ENCODE assay signal across 1 cellular context in the genomic region with DNA sequence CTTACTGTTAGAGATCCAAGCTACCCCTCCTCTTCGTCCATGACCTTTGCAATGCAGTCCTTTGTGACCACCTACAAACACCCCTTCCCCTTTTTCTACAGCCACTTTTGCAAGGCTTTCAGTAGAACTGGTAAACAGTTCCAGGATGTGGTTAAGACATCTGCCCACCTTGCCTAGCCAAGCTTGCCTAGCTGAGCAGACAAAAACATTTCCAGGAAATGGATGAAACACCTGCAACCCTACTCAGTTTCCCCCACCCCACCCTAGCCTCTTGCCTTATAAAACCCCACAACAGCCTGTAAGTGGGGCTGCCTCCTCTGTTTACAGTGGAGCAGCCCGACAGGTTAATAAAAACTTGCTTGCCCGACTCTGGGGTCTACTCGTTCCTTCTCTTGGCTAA.
TF ChIP-seq lines count a peak whose summit lies in the region.

No MANE protein-coding gene starts in this region.

TF ChIP-seq in GM23338, 12 proteins besides CTCF, POLR2A, EP300 and RAD21:
- TF ChIP-seq, protein P1, sequence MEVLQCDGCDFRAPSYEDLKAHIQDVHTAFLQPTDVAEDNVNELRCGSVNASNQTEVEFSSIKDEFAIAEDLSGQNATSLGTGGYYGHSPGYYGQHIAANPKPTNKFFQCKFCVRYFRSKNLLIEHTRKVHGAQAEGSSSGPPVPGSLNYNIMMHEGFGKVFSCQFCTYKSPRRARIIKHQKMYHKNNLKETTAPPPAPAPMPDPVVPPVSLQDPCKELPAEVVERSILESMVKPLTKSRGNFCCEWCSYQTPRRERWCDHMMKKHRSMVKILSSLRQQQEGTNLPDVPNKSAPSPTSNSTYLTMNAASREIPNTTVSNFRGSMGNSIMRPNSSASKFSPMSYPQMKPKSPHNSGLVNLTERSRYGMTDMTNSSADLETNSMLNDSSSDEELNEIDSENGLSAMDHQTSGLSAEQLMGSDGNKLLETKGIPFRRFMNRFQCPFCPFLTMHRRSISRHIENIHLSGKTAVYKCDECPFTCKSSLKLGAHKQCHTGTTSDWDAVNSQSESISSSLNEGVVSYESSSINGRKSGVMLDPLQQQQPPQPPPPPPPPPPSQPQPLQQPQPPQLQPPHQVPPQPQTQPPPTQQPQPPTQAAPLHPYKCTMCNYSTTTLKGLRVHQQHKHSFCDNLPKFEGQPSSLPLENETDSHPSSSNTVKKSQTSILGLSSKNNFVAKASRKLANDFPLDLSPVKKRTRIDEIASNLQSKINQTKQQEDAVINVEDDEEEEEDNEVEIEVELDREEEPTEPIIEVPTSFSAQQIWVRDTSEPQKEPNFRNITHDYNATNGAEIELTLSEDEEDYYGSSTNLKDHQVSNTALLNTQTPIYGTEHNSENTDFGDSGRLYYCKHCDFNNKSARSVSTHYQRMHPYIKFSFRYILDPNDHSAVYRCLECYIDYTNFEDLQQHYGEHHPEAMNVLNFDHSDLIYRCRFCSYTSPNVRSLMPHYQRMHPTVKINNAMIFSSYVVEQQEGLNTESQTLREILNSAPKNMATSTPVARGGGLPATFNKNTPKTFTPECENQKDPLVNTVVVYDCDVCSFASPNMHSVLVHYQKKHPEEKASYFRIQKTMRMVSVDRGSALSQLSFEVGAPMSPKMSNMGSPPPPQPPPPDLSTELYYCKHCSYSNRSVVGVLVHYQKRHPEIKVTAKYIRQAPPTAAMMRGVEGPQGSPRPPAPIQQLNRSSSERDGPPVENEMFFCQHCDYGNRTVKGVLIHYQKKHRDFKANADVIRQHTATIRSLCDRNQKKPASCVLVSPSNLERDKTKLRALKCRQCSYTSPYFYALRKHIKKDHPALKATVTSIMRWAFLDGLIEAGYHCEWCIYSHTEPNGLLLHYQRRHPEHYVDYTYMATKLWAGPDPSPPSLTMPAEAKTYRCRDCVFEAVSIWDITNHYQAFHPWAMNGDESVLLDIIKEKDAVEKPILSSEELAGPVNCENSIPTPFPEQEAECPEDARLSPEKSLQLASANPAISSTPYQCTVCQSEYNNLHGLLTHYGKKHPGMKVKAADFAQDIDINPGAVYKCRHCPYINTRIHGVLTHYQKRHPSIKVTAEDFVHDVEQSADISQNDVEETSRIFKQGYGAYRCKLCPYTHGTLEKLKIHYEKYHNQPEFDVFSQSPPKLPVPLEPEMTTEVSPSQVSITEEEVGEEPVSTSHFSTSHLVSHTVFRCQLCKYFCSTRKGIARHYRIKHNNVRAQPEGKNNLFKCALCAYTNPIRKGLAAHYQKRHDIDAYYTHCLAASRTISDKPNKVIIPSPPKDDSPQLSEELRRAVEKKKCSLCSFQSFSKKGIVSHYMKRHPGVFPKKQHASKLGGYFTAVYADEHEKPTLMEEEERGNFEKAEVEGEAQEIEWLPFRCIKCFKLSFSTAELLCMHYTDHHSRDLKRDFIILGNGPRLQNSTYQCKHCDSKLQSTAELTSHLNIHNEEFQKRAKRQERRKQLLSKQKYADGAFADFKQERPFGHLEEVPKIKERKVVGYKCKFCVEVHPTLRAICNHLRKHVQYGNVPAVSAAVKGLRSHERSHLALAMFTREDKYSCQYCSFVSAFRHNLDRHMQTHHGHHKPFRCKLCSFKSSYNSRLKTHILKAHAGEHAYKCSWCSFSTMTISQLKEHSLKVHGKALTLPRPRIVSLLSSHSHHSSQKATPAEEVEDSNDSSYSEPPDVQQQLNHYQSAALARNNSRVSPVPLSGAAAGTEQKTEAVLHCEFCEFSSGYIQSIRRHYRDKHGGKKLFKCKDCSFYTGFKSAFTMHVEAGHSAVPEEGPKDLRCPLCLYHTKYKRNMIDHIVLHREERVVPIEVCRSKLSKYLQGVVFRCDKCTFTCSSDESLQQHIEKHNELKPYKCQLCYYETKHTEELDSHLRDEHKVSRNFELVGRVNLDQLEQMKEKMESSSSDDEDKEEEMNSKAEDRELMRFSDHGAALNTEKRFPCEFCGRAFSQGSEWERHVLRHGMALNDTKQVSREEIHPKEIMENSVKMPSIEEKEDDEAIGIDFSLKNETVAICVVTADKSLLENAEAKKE (CRISPR knock-in tag; IDR thresholded peaks at IDR 0.05): no peak
- TF ChIP-seq, protein P2, sequence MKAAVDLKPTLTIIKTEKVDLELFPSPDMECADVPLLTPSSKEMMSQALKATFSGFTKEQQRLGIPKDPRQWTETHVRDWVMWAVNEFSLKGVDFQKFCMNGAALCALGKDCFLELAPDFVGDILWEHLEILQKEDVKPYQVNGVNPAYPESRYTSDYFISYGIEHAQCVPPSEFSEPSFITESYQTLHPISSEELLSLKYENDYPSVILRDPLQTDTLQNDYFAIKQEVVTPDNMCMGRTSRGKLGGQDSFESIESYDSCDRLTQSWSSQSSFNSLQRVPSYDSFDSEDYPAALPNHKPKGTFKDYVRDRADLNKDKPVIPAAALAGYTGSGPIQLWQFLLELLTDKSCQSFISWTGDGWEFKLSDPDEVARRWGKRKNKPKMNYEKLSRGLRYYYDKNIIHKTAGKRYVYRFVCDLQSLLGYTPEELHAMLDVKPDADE (IDR thresholded peaks at IDR 0.05): no peak
- TF ChIP-seq JUNB (IDR thresholded peaks at IDR 0.05; ENCODE audit: unreplicated experiment): no peak
- no peak for TF ChIP-seq CREB1 (CRISPR knock-in tag; IDR thresholded peaks at IDR 0.05; ENCODE audit: low read depth)
- no peak for TF ChIP-seq ZNF331 (CRISPR knock-in tag; IDR thresholded peaks at IDR 0.05; ENCODE audit: low read depth)
- TF ChIP-seq POLR2AphosphoS5 (IDR thresholded peaks at IDR 0.05; ENCODE audit: low read depth): no peak
- no peak for TF ChIP-seq STAT1 (IDR thresholded peaks at IDR 0.05; ENCODE audit: unreplicated experiment)
